Comparison of ENCODE assay signal across 8 cellular contexts in genomic region chr19:40466219-40467006, GRCh38. TPM values are rescaled to one million over a fixed set of nuclear protein-coding genes. Genes with fewer than 3 reads are reported as not detected.
A peak's percentile ranks its signal among the peaks of the same experiment; 100 is the strongest.
DNase-seq lines count a peak whose midpoint lies in the region; ATAC-seq and TF ChIP-seq lines count a peak whose summit lies in the region.

Gene SPTBN4, plus strand, starts transcription at chr19:40467001. Its CDS starts 5,621 bp downstream, at chr19:40472622.

- no peaks in the 10 kb centered on the region for H4K20me1 ChIP-seq in osteoblast (ENCODE audit: insufficient read depth, low read length)

- peak; percentile 18 for ATAC-seq in GM19324 (IDR thresholded peaks at IDR 0.05; ENCODE audit: low FRiP score, unreplicated experiment)
- peak; percentile 21 for ATAC-seq in HG03521 (IDR thresholded peaks at IDR 0.05; ENCODE audit: unreplicated experiment)

- H3K4me2 ChIP-seq in osteoblast (ENCODE audit: insufficient read depth, low read length) = peak within 1 kb of the TSS; percentile 81

- H3K36me3 ChIP-seq in osteoblast (ENCODE audit: insufficient read depth, low read length) (no peaks in the 10 kb centered on the region), tibial artery (no peaks in the 10 kb centered on the region)

- no peaks in the 10 kb centered on the region for H3K79me2 ChIP-seq in osteoblast (ENCODE audit: insufficient read depth, low read length)

- TF ChIP-seq CTCF in fibroblast of mammary gland (conservative IDR thresholded peaks at IDR 0.05; ENCODE audit: control insufficient read depth, insufficient read depth, low read depth, low read length) (no peak), osteoblast (IDR thresholded peaks at IDR 0.05; ENCODE audit: extremely low read depth, low read depth, low read length) (no peak), tibial artery (IDR thresholded peaks at IDR 0.05) (no peak)

- H3K9me3 ChIP-seq in osteoblast (ENCODE audit: low read depth, low read length) = no peaks in the 10 kb centered on the region
- no peaks in the 10 kb centered on the region for H3K9me3 ChIP-seq in tibial artery

- peaks cover 13% of the 10 kb centered on the region for H3K27me3 ChIP-seq in osteoblast (ENCODE audit: insufficient read depth, low read length)
- no peaks in the 10 kb centered on the region for H3K27me3 ChIP-seq in tibial artery

- peaks cover 22% of the 10 kb centered on the region for H3K4me1 ChIP-seq in osteoblast (ENCODE audit: insufficient read depth, low read length)
- H3K4me1 ChIP-seq in tibial artery = peaks cover 0 to 36% (median 27%) of the 10 kb centered on the region in 4 donors

- H3K4me3 ChIP-seq in fibroblast of mammary gland (ENCODE audit: control insufficient read depth, low read depth, low read length) (peak within 1 kb of the TSS; percentile 32), osteoblast (ENCODE audit: insufficient read depth, low read length) (peak within 1 kb of the TSS; percentile 82), tibial artery (peak within 1 kb of the TSS; percentile 47 to 82)

- intact Hi-C loops in tibial artery (cut with DNase I; ENCODE audit: low total_unique reads) = loop anchor here (10.0 kb wide), 1 partner anchor 128 kb away; no protein-coding TSS in a partner anchor

- DNase-seq in activated T-cell treated with anti-CD3 and anti-CD28 coated beads for 48 hours (ENCODE audit: low read depth) (peak; percentile 65), fibroblast of mammary gland (ENCODE audit: low read depth) (no peak), osteoblast (ENCODE audit: insufficient read length, low spot score, missing footprints) (peak; percentile 66), tibial artery (peak; percentile 46 to 72), DMS114 treated with DMSO at 0.1 percent for 48 hours (lab: John Stamatoyannopoulos, UW; ENCODE audit: unreplicated experiment) (no peak), middle frontal gyrus (ENCODE audit: extremely low spot score, low spot score) (no peak)

- H3K27ac ChIP-seq in osteoblast (ENCODE audit: low read depth, low read length) (no peak within 1 kb of the TSS), tibial artery (peak within 1 kb of the TSS; percentile 69 to 92)

- peak within 1 kb of the TSS; percentile 51 for H2AFZ ChIP-seq in osteoblast (ENCODE audit: low read length)

RNA-seq across cellular contexts. Expression of gene SPTBN4, which starts in this region (rescaled TPM):
- 0.72 and 1.2 TPM in 2 replicates for total RNA-seq in osteoblast

Comparison
In these comparisons a context has a peak if more than half of its experiments do, and no peak if none do; other contexts are left out.
1. DNase-seq: peak in activated T-cell treated with anti-CD3 and anti-CD28 coated beads for 48 hours (single experiment), osteoblast (single experiment) and tibial artery (2 of 2); none in fibroblast of mammary gland (single experiment), DMS114 treated with DMSO at 0.1 percent for 48 hours (single experiment) and middle frontal gyrus (single experiment).
2. H3K4me3 ChIP-seq: peak in every context shown above with its lines; median percentile 82 in osteoblast; 64 in tibial artery; 32 in fibroblast of mammary gland.